15 cellular contexts compared by ENCODE assay signal in the genomic region with DNA sequence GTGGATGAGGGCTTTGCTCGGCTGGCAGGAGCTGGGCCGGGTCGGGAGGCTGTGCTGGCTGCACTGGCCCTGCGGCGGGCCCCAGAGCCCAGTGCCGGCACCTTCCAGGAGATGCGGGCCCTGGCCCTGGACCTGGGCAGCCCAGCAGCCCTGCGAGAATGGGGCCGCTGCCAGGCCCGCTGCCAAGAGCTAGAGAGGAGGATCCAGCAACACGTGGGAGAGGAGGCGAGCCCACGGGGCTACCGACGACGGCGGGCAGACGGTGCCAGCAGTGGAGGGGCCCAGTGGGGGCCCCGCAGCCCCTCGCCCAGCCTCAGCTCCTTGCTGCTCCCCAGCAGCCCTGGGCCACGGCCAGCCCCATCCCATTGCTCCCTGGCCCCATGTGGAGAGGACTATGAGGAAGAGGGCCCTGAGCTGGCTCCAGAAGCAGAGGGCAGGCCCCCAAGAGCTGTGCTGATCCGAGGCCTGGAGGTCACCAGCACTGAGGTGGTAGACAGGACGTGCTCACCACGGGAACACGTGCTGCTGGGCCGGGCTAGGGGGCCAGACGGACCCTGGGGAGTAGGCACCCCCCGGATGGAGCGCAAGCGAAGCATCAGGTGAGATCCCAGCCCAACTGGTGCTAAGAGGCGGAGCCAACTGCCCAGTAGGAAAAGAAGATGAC. TPM values are rescaled to one million over a fixed set of nuclear protein-coding genes. Genes with fewer than 3 reads are reported as not detected.
DNase-seq lines count a peak whose midpoint lies in the region; ATAC-seq and TF ChIP-seq lines count a peak whose summit lies in the region.
"Had no signal": no experiment of that assay in that cellular context is flagged by ENCODE, and none has a peak within 500 bp of the region (broad histone marks: within the 10 kb centered on the region; RNA-seq: fewer than 3 reads in every experiment).

No MANE protein-coding gene starts in this region.

- no peaks in the 10 kb centered on the region for H3K9me2 ChIP-seq in SK-N-SH

- POLR2A ChIA-PET in SK-N-SH (lab: Yijun Ruan, JAX), result interaction anchor here (0.9 to 1.6 kb wide), 2 partner anchors 8 to 10 kb away, joined by 3 to 4 read pairs; no protein-coding TSS in a partner anchor

- ATAC-seq in SK-N-SH treated with all-trans-retinoic acid at 6 μM for 48 hours (no peak), aorta (ENCODE audit: low FRiP score) (peak; percentile 13), HG02610 (IDR thresholded peaks at IDR 0.05; ENCODE audit: unreplicated experiment) (no peak)

- no peak overlapping the region for H3K4me3 ChIP-seq in SK-N-SH (ENCODE audit: low read depth in 2 of 2, low read length in 1 of 2)
- H3K4me3 ChIP-seq in H7 (ENCODE audit: insufficient read depth, low read depth, low read length), result no peak overlapping the region
- no peak overlapping the region for H3K4me3 ChIP-seq in adrenal gland
- no peak overlapping the region for H3K4me3 ChIP-seq in aorta (ENCODE audit: low read length in 2 of 2)
- H3K4me3 ChIP-seq: BLaER1, HAP-1 had no signal

- H3F3A ChIP-seq in SK-N-SH (replicated peaks; ENCODE audit: insufficient read depth), result peaks cover 19% of the 10 kb centered on the region

- H3K27me3 ChIP-seq in SK-N-SH (ENCODE audit: insufficient read depth) (no peaks in the 10 kb centered on the region), H7 (ENCODE audit: control insufficient read depth, insufficient read depth, low read length) (no peaks in the 10 kb centered on the region), adrenal gland (no peaks in the 10 kb centered on the region), aorta (ENCODE audit: control insufficient read depth in 1 of 2, insufficient read depth in 2 of 2, low read length in 1 of 2) (no peaks in the 10 kb centered on the region)
- H3K27me3 ChIP-seq: BLaER1 had no signal

- no peak for TF ChIP-seq POLR2A in adrenal gland (IDR thresholded peaks at IDR 0.05)

- H3K36me3 ChIP-seq in SK-N-SH (replicated peaks in 1 of 2; ENCODE audit: control insufficient read depth in 1 of 2, insufficient read depth in 2 of 2, low read length in 1 of 2), result peaks cover 77 to 91% of the 10 kb centered on the region in 2 experiments
- peaks cover 53% of the 10 kb centered on the region for H3K36me3 ChIP-seq in H7 (replicated peaks; ENCODE audit: control insufficient read depth, insufficient read depth, low read length)
- H3K36me3 ChIP-seq in adrenal gland (replicated peaks in 1 of 2), result peaks cover 0 to 95% of the 10 kb centered on the region in 2 donors
- peaks cover 0 to 8% of the 10 kb centered on the region in 2 donors for H3K36me3 ChIP-seq in aorta (ENCODE audit: control insufficient read depth in 1 of 2, insufficient read depth in 2 of 2, low read length in 1 of 2)

- no peak for TF ChIP-seq RAD21 in SK-N-SH (IDR thresholded peaks at IDR 0.05; ENCODE audit: low read length)

- H3K4me1 ChIP-seq in SK-N-SH (ENCODE audit: control insufficient read depth in 1 of 2, insufficient read depth in 2 of 2, low read depth in 1 of 2, low read length in 1 of 2) (peaks cover 0 to 11% of the 10 kb centered on the region in 2 experiments; a peak in 3 of 4 replicates), adrenal gland (replicated peaks in 1 of 2) (peaks cover 0 to 12% of the 10 kb centered on the region in 2 donors), aorta (ENCODE audit: control insufficient read depth in 1 of 2, insufficient read depth in 2 of 2, low read length in 2 of 2) (no peaks in the 10 kb centered on the region)
- H3K4me1 ChIP-seq: HAP-1 had no signal

- no peak for TF ChIP-seq EP300 in SK-N-SH (IDR thresholded peaks at IDR 0.05; ENCODE audit: borderline replicate concordance in 1 of 2, low read depth in 1 of 2, low read length in 1 of 2)

- no peaks in the 10 kb centered on the region for H4K20me1 ChIP-seq in SK-N-SH (ENCODE audit: insufficient read depth)

- no peaks in the 10 kb centered on the region for H3K9me3 ChIP-seq in SK-N-SH
- no peaks in the 10 kb centered on the region for H3K9me3 ChIP-seq in adrenal gland (replicated peaks in 1 of 3)
- H3K9me3 ChIP-seq in aorta (ENCODE audit: control insufficient read depth, low read length), result no peaks in the 10 kb centered on the region
- H3K9me3 ChIP-seq: BLaER1, HAP-1 had no signal

- no peak overlapping the region for H2AFZ ChIP-seq in SK-N-SH (ENCODE audit: low read depth)

- no peak overlapping the region for H3K4me2 ChIP-seq in SK-N-SH
- H3K4me2 ChIP-seq: BLaER1 had no signal

- CTCF ChIA-PET in SK-N-SH (lab: Yijun Ruan, JAX), result interaction anchor here (0.8 to 8.6 kb wide), 5 partner anchors 10 to 67 kb away, joined by 3 to 68 read pairs (median 6); partner anchors contain the start of gene ZNF219

- H3K79me2 ChIP-seq in SK-N-SH (ENCODE audit: insufficient read depth), result peaks cover 5% of the 10 kb centered on the region; the same call in 1 of the 2 replicates

- H3K9ac ChIP-seq in SK-N-SH, result no peak overlapping the region
- H3K9ac ChIP-seq: BLaER1 had no signal

- 80% methylated on average over 2 of the region's 31 CpGs for WGBS in SK-N-SH (ENCODE audit: low lambda C conversion rate)
- WGBS in adrenal gland, 4 donors, result 85 to 96% (median 88%) methylated on average over 9 to 31 of the region's 31 CpGs
- WGBS in aorta, 2 donors, result 83 to 84% methylated on average over 31 of the region's 31 CpGs

- intact Hi-C loops in adrenal gland (cut with DNase I) (no loop called here), aorta (cut with DNase I) (no loop called here)

- H3K27ac ChIP-seq in SK-N-SH (ENCODE audit: low read depth in 2 of 2, low read length in 1 of 2), result no peak overlapping the region
- H3K27ac ChIP-seq in adrenal gland, result peak overlapping the region in 3 of 5 donors; percentile 20 to 52 (median 31)
- H3K27ac ChIP-seq in aorta (ENCODE audit: low read depth in 1 of 2, low read length in 2 of 2), result no peak overlapping the region
- H3K27ac ChIP-seq: BLaER1 had no signal

- no peak for TF ChIP-seq CTCF in SK-N-SH (IDR thresholded peaks at IDR 0.05)
- no peak for TF ChIP-seq CTCF in adrenal gland (IDR thresholded peaks at IDR 0.05)

- peak; percentile 25 for DNase-seq in SK-N-SH
- DNase-seq in H7, result peak; percentile 57
- DNase-seq in adrenal gland, result no peak
- peak in 1 of 2 donors; percentile 70 for DNase-seq in aorta
- DNase-seq in RKO (ENCODE audit: low spot score), result no peak
- DNase-seq: 8988T; AML-193; CD4-positive, CD25-positive, alpha-beta regulatory T cell; DMS53; GOT3; HFFc6 had no signal

TF ChIP-seq in SK-N-SH, 30 proteins besides CTCF, POLR2A, EP300 and RAD21 (continues in another document):
- no peak for TF ChIP-seq EZH2phosphoT487 (IDR thresholded peaks at IDR 0.05; ENCODE audit: borderline replicate concordance, low read depth)
- TF ChIP-seq POLR2AphosphoS5 (IDR thresholded peaks at IDR 0.05; ENCODE audit: low read depth, low read length), result no peak
- no peak for TF ChIP-seq GABPA (IDR thresholded peaks at IDR 0.05; ENCODE audit: low read depth)
- no peak for TF ChIP-seq TEAD4 (IDR thresholded peaks at IDR 0.05; ENCODE audit: borderline replicate concordance, insufficient read depth)
- TF ChIP-seq CHD2 (IDR thresholded peaks at IDR 0.05; ENCODE audit: low read length, partially characterized antibody), result no peak
- TF ChIP-seq TCF12 (IDR thresholded peaks at IDR 0.05), result no peak

RNA-seq across cellular contexts. Expression of gene ARHGEF40, which starts 11.5 kb away (rescaled TPM):
- polyA plus RNA-seq in SK-N-SH (2012; rRNA removed) (58.8 and 64.2 TPM in 2 replicates), adrenal gland (100 to 1,000 TPM; 126 to 148 (median 137) TPM), aorta (10 to 100 TPM in 1 of 2 donors, 1 to 10 TPM in 1; 5.4 to 24.3 TPM)
- 20.9 and 35.4 TPM in 2 replicates for polyA plus RNA-seq in SK-N-SH (2012; cell fraction: cytosol; rRNA removed)
- polyA plus RNA-seq in SK-N-SH (2012; cell fraction: nucleus; rRNA removed), result 201 and 236 TPM in 2 replicates
- 63.9 and 82.1 TPM in 2 replicates for total RNA-seq in H7 (2014; rRNA removed; shearing (Covaris generic))
- total RNA-seq in adrenal gland (100 to 1,000 TPM; 108 to 258 (median 151) TPM), aorta (10 to 100 TPM; 40.5 to 68.3 TPM)

RNA-seq across cellular contexts. Expression of gene ZNF219, which starts 16.8 kb away (rescaled TPM):
- polyA plus RNA-seq in SK-N-SH (2012; rRNA removed) (22.1 and 24.1 TPM in 2 replicates), adrenal gland (10 to 100 TPM; 14.8 to 97.2 (median 85.8) TPM), aorta (10 to 100 TPM; 24.5 to 39.4 TPM)
- polyA plus RNA-seq in SK-N-SH (2012; cell fraction: cytosol; rRNA removed), result 10.7 and 24.0 TPM in 2 replicates
- polyA plus RNA-seq in SK-N-SH (2012; cell fraction: nucleus; rRNA removed), result 58.1 and 70.5 TPM in 2 replicates
- 71.2 and 90.3 TPM in 2 replicates for total RNA-seq in H7 (2014; rRNA removed; shearing (Covaris generic))
- total RNA-seq in adrenal gland (100 to 1,000 TPM in 6 of 8 donors, 10 to 100 TPM in 2; 81.8 to 169 (median 113) TPM), aorta (10 to 100 TPM; 33.0 to 41.3 TPM)

RNA-seq across cellular contexts. Expression of gene TMEM253, which starts 19.2 kb away (rescaled TPM):
- 0.82 and 0.94 TPM in 2 replicates for polyA plus RNA-seq in SK-N-SH (2012; rRNA removed)
- polyA plus RNA-seq in SK-N-SH (2012; cell fraction: cytosol; rRNA removed), result 0.41 and 0.58 TPM in 2 replicates
- polyA plus RNA-seq in SK-N-SH (2012; cell fraction: nucleus; rRNA removed), result 2.0 TPM in 2 replicates
- total RNA-seq in H7 (2014; rRNA removed; shearing (Covaris generic)), result 0.31 and 0.78 TPM in 2 replicates
- 1 to 10 TPM in 5 of 8 donors, under 1 TPM in 2, not detected in 1; 0.55 to 3.9 (median 1.1) TPM for total RNA-seq in adrenal gland
- 1 to 10 TPM; 2.6 to 8.8 (median 8.0) TPM for polyA plus RNA-seq in adrenal gland
- not detected for total RNA-seq in aorta
- polyA plus RNA-seq in aorta, result 1 to 10 TPM in 1 of 2 donors, under 1 TPM in 1; 0.64 to 6.4 TPM
- total RNA-seq: CD4-positive, CD25-positive, alpha-beta regulatory T cell had no signal
- polyA plus RNA-seq: CD4-positive, CD25-positive, alpha-beta regulatory T cell had no signal

RNA-seq across cellular contexts. Expression of gene RNASE8, which starts 24.0 kb away (rescaled TPM):
- polyA plus RNA-seq in SK-N-SH (2012; rRNA removed) (not detected in 2 replicates), adrenal gland (not detected), aorta (under 1 TPM in 1 of 2 donors, not detected in 1; 1.00 TPM)
- polyA plus RNA-seq in SK-N-SH (2012; cell fraction: cytosol; rRNA removed), result not detected in 2 replicates
- polyA plus RNA-seq in SK-N-SH (2012; cell fraction: nucleus; rRNA removed), result not detected in 2 replicates
- total RNA-seq in H7 (2014; rRNA removed; shearing (Covaris generic)), result not detected in 2 replicates
- total RNA-seq in adrenal gland (not detected), aorta (not detected)
- total RNA-seq: CD4-positive, CD25-positive, alpha-beta regulatory T cell; HFFc6 had no signal
- polyA plus RNA-seq: CD4-positive, CD25-positive, alpha-beta regulatory T cell had no signal

RNA-seq across cellular contexts. Expression of gene RNASE7, which starts 39.5 kb away (rescaled TPM):
- polyA plus RNA-seq in SK-N-SH (2012; rRNA removed), result not detected in 2 replicates
- polyA plus RNA-seq in SK-N-SH (2012; cell fraction: cytosol; rRNA removed), result 0.03 TPM in 1 of 2 replicates, not detected in the other
- polyA plus RNA-seq in SK-N-SH (2012; cell fraction: nucleus; rRNA removed), result not detected in 2 replicates
- not detected in 2 replicates for total RNA-seq in H7 (2014; rRNA removed; shearing (Covaris generic))
- total RNA-seq in adrenal gland, result under 1 TPM in 1 of 8 donors, not detected in 7; 0.34 TPM
- polyA plus RNA-seq in adrenal gland, result under 1 TPM in 1 of 3 donors, not detected in 2; 0.20 TPM
- not detected for total RNA-seq in aorta
- polyA plus RNA-seq in aorta, result not detected
- total RNA-seq: CD4-positive, CD25-positive, alpha-beta regulatory T cell; HFFc6 had no signal
- polyA plus RNA-seq: CD4-positive, CD25-positive, alpha-beta regulatory T cell had no signal

Comparison
In these comparisons a context has a peak if more than half of its experiments do, and no peak if none do; other contexts are left out.
1. DNase-seq: peak in SK-N-SH (single experiment) and H7 (single experiment); none in adrenal gland (0 of 7) and RKO (single experiment).
2. H3K27ac ChIP-seq: peak in adrenal gland (3 of 5); none in SK-N-SH (0 of 2) and aorta (0 of 2).